ENCODE assay signal across 8 cellular contexts in the genomic region with DNA sequence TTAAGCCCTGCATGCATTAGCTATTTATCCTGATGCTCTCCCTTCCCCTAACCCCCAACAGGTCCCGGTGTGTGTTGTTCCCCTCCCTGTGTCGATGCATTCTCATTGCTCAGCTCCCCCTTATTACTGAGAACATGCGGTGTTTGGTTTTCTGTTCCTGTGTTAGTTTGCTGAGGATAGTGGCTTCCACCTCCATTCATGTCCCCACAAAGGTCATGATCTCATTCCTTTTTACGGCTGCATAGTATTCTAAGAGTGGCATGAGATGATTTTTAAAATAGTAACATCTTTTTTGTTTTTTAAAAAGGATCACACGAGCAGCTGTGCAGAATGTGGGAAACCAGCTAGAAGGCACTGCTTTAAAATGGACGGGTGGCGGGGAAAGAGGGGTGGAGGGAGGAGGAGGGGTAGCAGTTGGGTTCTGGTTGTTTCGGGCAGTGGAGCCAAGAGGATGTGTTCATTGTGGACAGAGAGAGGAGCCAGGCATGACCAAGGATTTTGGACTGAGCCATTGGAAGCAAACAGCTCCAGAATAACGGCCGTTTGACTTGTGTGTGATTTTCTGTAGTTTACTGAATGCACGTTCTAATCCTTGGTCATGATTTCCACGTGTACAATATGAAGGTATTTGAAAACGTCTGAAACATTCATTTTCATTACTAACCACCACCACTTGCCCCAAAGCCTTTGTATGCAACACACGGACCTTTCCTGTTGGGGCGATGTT. TPM values are rescaled to one million over a fixed set of nuclear protein-coding genes. Genes with fewer than 3 reads are reported as not detected.
DNase-seq lines count a peak whose midpoint lies in the region; ATAC-seq and TF ChIP-seq lines count a peak whose summit lies in the region.

No MANE protein-coding gene starts in this region.

- H3K4me3 Mint-ChIP-seq in naive thymus-derived CD8-positive, alpha-beta T cell = peak overlapping the region; percentile 83 to 92 (median 88)

- DNase-seq in cardiac fibroblast (ENCODE audit: low read depth in 2 of 2) (no peak), middle frontal gyrus (ENCODE audit: extremely low spot score, low spot score) (no peak)
- DNase-seq in naive thymus-derived CD8-positive, alpha-beta T cell = no peak

- peaks cover 14 to 26% (median 22%) of the 10 kb centered on the region in 4 donors for H3K4me1 Mint-ChIP-seq in naive thymus-derived CD8-positive, alpha-beta T cell

- TF ChIP-seq CTCF in C4-2B (conservative IDR thresholded peaks at IDR 0.05) (no peak), cardiac fibroblast (IDR thresholded peaks at IDR 0.05; ENCODE audit: low read depth, low read length) (no peak)

- ATAC-seq in HG03571 (IDR thresholded peaks at IDR 0.05; ENCODE audit: unreplicated experiment) (peak; percentile 10), GM18498 (IDR thresholded peaks at IDR 0.05; ENCODE audit: unreplicated experiment) (no peak), HG02852 (IDR thresholded peaks at IDR 0.05; ENCODE audit: unreplicated experiment) (no peak), HG03097 (IDR thresholded peaks at IDR 0.05; ENCODE audit: low FRiP score, unreplicated experiment) (no peak)
- no peak for ATAC-seq in naive thymus-derived CD8-positive, alpha-beta T cell

- H3K36me3 Mint-ChIP-seq in naive thymus-derived CD8-positive, alpha-beta T cell = no peaks in the 10 kb centered on the region

- H3K27ac Mint-ChIP-seq in naive thymus-derived CD8-positive, alpha-beta T cell = peak overlapping the region; percentile 66 to 96 (median 90)

- POLR2A ChIA-PET in naive thymus-derived CD8-positive, alpha-beta T cell (lab: Charles Lee) = interaction anchor here (1.3 to 2.8 kb wide), 2 partner anchors 18 to 79 kb away, joined by 4 to 18 read pairs; partner anchors contain the start of genes NSUN2 and SRD5A1

- no peaks in the 10 kb centered on the region for H3K9me3 Mint-ChIP-seq in naive thymus-derived CD8-positive, alpha-beta T cell

- H3K27ac ChIP-seq in C4-2B = peak overlapping the region; percentile 95

- no peaks in the 10 kb centered on the region for H3K27me3 Mint-ChIP-seq in naive thymus-derived CD8-positive, alpha-beta T cell

- H3K4me3 ChIP-seq in cardiac fibroblast (replicated peaks in 1 of 2; ENCODE audit: low read depth in 2 of 2, low read length in 2 of 2) = peak overlapping the region; percentile 68 to 71

RNA-seq across cellular contexts. Expression of gene TENT4A, which starts 1.7 kb away (rescaled TPM):
- total RNA-seq in naive thymus-derived CD8-positive, alpha-beta T cell = 10 to 100 TPM; 49.6 to 53.7 TPM
- 1 to 10 TPM in 1 of 3 donors, under 1 TPM in 2; 0.72 to 1.2 (median 0.84) TPM for polyA plus RNA-seq in naive thymus-derived CD8-positive, alpha-beta T cell
